Comparison of ENCODE assay signal across 1 cellular context in the genomic region with DNA sequence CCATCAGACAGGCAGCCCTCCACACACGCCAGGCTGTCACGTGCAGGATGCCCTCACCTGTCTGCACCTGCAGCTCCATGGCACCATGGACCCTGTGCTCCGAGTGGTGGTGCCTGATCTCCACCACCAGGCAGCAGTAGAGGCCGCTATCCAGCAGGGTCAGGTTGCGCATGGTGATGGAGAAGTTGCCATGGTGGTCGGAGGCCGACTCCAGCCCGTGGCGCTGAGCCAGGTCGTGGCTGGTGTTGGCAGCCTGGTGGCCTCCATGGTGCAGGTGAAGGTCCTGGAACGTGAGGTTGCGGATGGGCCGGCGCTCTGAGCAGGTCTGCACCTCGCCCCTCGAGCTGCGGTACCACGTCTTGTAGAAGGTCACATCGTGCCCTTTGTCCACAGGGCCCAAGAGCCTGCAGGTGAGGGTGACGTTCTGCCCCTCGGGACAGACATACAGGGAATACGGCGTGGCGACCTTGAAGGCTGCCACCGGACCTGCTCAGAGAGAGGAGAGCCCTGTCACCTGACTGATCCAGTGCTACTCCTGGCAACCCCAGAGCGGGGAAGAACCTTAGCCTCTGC.
TF ChIP-seq lines count a peak whose summit lies in the region.

No MANE protein-coding gene starts in this region.

TF ChIP-seq in K562, 482 proteins besides CTCF, POLR2A, EP300 and RAD21:
- TF ChIP-seq ZEB2 (IDR thresholded peaks at IDR 0.05), result peak; percentile 82
- no peak for TF ChIP-seq CREB1 (IDR thresholded peaks at IDR 0.05)
- TF ChIP-seq CREB1 (CRISPR knock-in tag; IDR thresholded peaks at IDR 0.05), result 0 out of 2 replicates have a peak, but pooled peaks have one; percentile 27
- TF ChIP-seq GABPB1 (CRISPR knock-in tag; IDR thresholded peaks at IDR 0.05), result peak; percentile 41; the same call in 1 of the 2 replicates
- no peak for TF ChIP-seq MCM2 (IDR thresholded peaks at IDR 0.05; ENCODE audit: low read depth)
- peak; percentile 78 for TF ChIP-seq BHLHE40 (IDR thresholded peaks at IDR 0.05; ENCODE audit: low read length)
- TF ChIP-seq CTBP1 (IDR thresholded peaks at IDR 0.05; ENCODE audit: borderline replicate concordance), result peak; percentile 72; the same call in 1 of the 2 replicates
- no peak for TF ChIP-seq ZKSCAN8 (CRISPR knock-in tag; IDR thresholded peaks at IDR 0.05)
- peak; percentile 30; the same call in 1 of the 2 replicates for TF ChIP-seq USF1 (CRISPR knock-in tag; IDR thresholded peaks at IDR 0.05)
- no peak for TF ChIP-seq MCM3 (IDR thresholded peaks at IDR 0.05)
- TF ChIP-seq JUN (IDR thresholded peaks at IDR 0.05; ENCODE audit: borderline replicate concordance, low read depth, low read length), result no peak
- TF ChIP-seq JUN (CRISPR knock-in tag; IDR thresholded peaks at IDR 0.05; ENCODE audit: borderline replicate concordance), result 0 out of 2 replicates have a peak, but pooled peaks have one; percentile 72
- TF ChIP-seq HDAC3 (IDR thresholded peaks at IDR 0.05; ENCODE audit: borderline replicate concordance, partially characterized antibody), result no peak
- TF ChIP-seq CEBPG (CRISPR knock-in tag; IDR thresholded peaks at IDR 0.05), result peak; percentile 51; the same call in 1 of the 2 replicates
- no peak for TF ChIP-seq CEBPG (tag; conservative IDR thresholded peaks at IDR 0.05 in 1 of 2, IDR thresholded peaks at IDR 0.05 in 1 of 2)
- peak; percentile 55 for TF ChIP-seq NFIC (IDR thresholded peaks at IDR 0.05)
- no peak for TF ChIP-seq NR2C2 (CRISPR knock-in tag; IDR thresholded peaks at IDR 0.05)
- TF ChIP-seq NR2C2 (tag; IDR thresholded peaks at IDR 0.05), result no peak
- no peak for TF ChIP-seq SPI1 (IDR thresholded peaks at IDR 0.05; ENCODE audit: borderline replicate concordance, low read depth, low read length)
- TF ChIP-seq SMC3 (conservative IDR thresholded peaks at IDR 0.05; ENCODE audit: insufficient read depth, low read depth, low read length), result peak; percentile 57
- no peak for TF ChIP-seq DEAF1 (CRISPR knock-in tag; IDR thresholded peaks at IDR 0.05)
- no peak for TF ChIP-seq ZNF324 (CRISPR knock-in tag; IDR thresholded peaks at IDR 0.05)
- no peak for TF ChIP-seq HEY1 (CRISPR knock-in tag; IDR thresholded peaks at IDR 0.05; ENCODE audit: borderline replicate concordance)
- TF ChIP-seq RCOR1 (IDR thresholded peaks at IDR 0.05; ENCODE audit: borderline replicate concordance in 1 of 2, low read depth in 2 of 2, low read length in 2 of 2), result 0 out of 4 replicates have a peak, but pooled peaks of 1 of the 2 experiments have one; percentile 21
- TF ChIP-seq ETS1 (conservative IDR thresholded peaks at IDR 0.05; ENCODE audit: control insufficient read depth, low read depth, low read length), result no peak
- peak; percentile 28; the same call in 1 of the 2 replicates for TF ChIP-seq TFAP4 (CRISPR knock-in tag; IDR thresholded peaks at IDR 0.05; ENCODE audit: borderline replicate concordance)
- TF ChIP-seq MED1 (CRISPR knock-in tag; IDR thresholded peaks at IDR 0.05; ENCODE audit: borderline replicate concordance), result 0 out of 2 replicates have a peak, but pooled peaks have one; percentile 4
TF ChIP-seq in K562: peak in this region for 13.
